In the genomic region with DNA sequence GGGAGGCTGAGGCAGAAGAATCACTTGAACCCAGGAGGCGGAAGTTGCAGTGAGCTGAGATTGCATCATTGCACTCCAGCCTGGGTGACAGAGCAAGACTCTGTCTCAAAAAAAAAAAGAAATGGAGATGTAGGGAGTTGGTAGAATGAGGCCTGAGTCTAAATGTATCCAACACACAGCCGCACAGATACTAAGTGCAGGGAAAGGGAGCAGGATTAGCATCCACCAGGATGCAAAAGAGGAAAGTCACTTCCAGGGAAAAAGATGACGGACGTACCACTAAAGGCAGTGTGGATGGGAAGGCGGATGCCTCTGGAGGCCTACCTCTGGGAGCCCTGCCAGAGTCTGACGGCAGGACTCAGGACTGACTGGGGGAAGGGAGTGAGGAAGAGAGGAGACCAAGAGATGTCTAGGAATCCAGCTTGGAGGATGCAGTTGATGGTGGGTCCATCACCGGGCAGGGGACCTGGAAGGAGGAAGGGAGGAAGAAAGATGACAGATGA, we compare ENCODE assay signal across 4 cellular contexts. TPM values are rescaled to one million over a fixed set of nuclear protein-coding genes. Genes with fewer than 3 reads are reported as not detected.
A peak's percentile ranks its signal among the peaks of the same experiment; 100 is the strongest.
DNase-seq lines count a peak whose midpoint lies in the region; ATAC-seq lines count a peak whose summit lies in the region.

No MANE protein-coding gene starts in this region.

- DNase-seq in NCI-H2171 (lab: John Stamatoyannopoulos, UW) (peak; percentile 21), left ventricle myocardium superior (peak; percentile 64), inferior parietal cortex (ENCODE audit: extremely low spot score) (no peak), amniotic stem cell (lab: John Stamatoyannopoulos, UW) (no peak)

- intact Hi-C loops in left ventricle myocardium superior (cut with micrococcal nuclease) = no loop called here

- peak; percentile 79 for ATAC-seq in left ventricle myocardium superior

RNA-seq across cellular contexts. Expression of gene FAM98C, which starts 6.8 kb away (rescaled TPM):
- total RNA-seq in left ventricle myocardium superior = 11.9 TPM

RNA-seq across cellular contexts. Expression of gene RASGRP4, which starts 16.3 kb away (rescaled TPM):
- 1.2 TPM for total RNA-seq in left ventricle myocardium superior

RNA-seq across cellular contexts. Expression of gene SPRED3, which starts 21.2 kb away (rescaled TPM):
- total RNA-seq in left ventricle myocardium superior = 0.10 TPM

RNA-seq across cellular contexts. Expression of gene GGN, which starts 21.8 kb away (rescaled TPM):
- 0.15 TPM for total RNA-seq in left ventricle myocardium superior

RNA-seq across cellular contexts. Expression of gene RYR1, which starts 23.8 kb away (rescaled TPM):
- 1.1 TPM for total RNA-seq in left ventricle myocardium superior

Comparison
In these comparisons a context has a peak if more than half of its experiments do, and no peak if none do; other contexts are left out.
1. DNase-seq: peak in NCI-H2171 (single experiment) and left ventricle myocardium superior (single experiment); none in inferior parietal cortex (single experiment) and amniotic stem cell (single experiment).